In the genomic region with DNA sequence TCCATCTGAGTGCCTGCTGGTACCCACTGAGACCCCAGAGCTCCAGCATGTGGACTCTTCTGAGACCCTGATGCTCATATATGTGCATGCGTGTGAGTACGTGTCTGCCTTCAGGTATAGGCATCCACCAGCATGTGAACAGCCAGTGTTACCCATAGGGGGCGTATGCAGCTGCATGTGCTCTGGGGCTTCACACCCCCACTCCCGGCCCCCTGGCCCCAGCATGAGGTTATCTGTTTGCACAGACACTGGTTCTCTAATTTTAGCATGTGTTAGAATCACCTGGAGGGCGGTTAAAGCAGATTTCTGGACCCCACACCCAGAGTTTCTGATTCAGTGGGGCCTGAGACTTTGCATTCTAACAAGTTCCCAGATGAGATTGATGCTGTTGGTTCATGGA, we compare ENCODE assay signal across 9 cellular contexts.
DNase-seq lines count a peak whose midpoint lies in the region; ATAC-seq and TF ChIP-seq lines count a peak whose summit lies in the region.
"Had no signal": no experiment of that assay in that cellular context is flagged by ENCODE, and none has a peak within 500 bp of the region (broad histone marks: within the 10 kb centered on the region; RNA-seq: fewer than 3 reads in every experiment).

No MANE protein-coding gene starts in this region.

- ATAC-seq in stimulated activated naive CD8-positive, alpha-beta T cell treated with anti-CD3 and anti-CD28 coated beads, Interleukin-15, Interleukin-2, amounts not matched to agents 100 U/mL and 50 U/mL, for 24 hours: peak; percentile 78
- ATAC-seq in HG03045 (IDR thresholded peaks at IDR 0.05; ENCODE audit: unreplicated experiment): no peak

- DNase-seq in AG09309 (ENCODE audit: low read depth) (no peak), HEK293T (ENCODE audit: extremely low spot score) (peak; percentile 56), iPS-NIHi11 (ENCODE audit: low spot score) (peak; percentile 86), NCI-H2196 (lab: John Stamatoyannopoulos, UW; ENCODE audit: unreplicated experiment) (no peak), T-helper 9 cell (no peak)
- DNase-seq in activated CD4-positive, alpha-beta T cell treated with anti-CD3 and anti-CD28 coated beads, Interleukin-2, amount 50 U/mL, for 48 hours: peak; percentile 41 to 55
- DNase-seq in stimulated activated naive CD8-positive, alpha-beta T cell treated with anti-CD3 and anti-CD28 coated beads, Interleukin-15, Interleukin-2, amounts not matched to agents 100 U/mL and 50 U/mL, for 24 hours: peak; percentile 62

- CTCF ChIA-PET in HEK293T (lab: Yijun Ruan, JAX): interaction anchor here (0.7 to 1.6 kb wide), 3 partner anchors 9 to 1913 kb away, joined by 3 to 8 read pairs (median 4); no protein-coding TSS in a partner anchor

- peak; percentile 40 for TF ChIP-seq CTCF in AG09309 (IDR thresholded peaks at IDR 0.05; ENCODE audit: control insufficient read depth, insufficient read depth, low read depth, low read length, missing control alignments)

- H3K4me3 ChIP-seq in AG09309 (ENCODE audit: control insufficient read depth, low read depth, low read length): no peak overlapping the region
- H3K4me3 ChIP-seq: body of pancreas had no signal

- POLR2A ChIA-PET in HEK293T (lab: Yijun Ruan, JAX): interaction anchor here (1.3 kb wide), 2 partner anchors 27 to 92 kb away, joined by 3 to 4 read pairs; a partner anchor contains a TSS

TF ChIP-seq in HEK293T, 16 proteins besides CTCF, POLR2A, EP300 and RAD21:
- TF ChIP-seq L3MBTL2 (conservative IDR thresholded peaks at IDR 0.05) (peak; percentile 68), CTBP1 (IDR thresholded peaks at IDR 0.05; ENCODE audit: borderline replicate concordance) (no peak)

Comparison
In these comparisons a context has a peak if more than half of its experiments do, and no peak if none do; other contexts are left out.
1. DNase-seq: peak in HEK293T (single experiment), activated CD4-positive, alpha-beta T cell treated with anti-CD3 and anti-CD28 coated beads, Interleukin-2, amount 50 U/mL, for 48 hours (2 of 2), iPS-NIHi11 (single experiment) and stimulated activated naive CD8-positive, alpha-beta T cell treated with anti-CD3 and anti-CD28 coated beads, Interleukin-15, Interleukin-2, amounts not matched to agents 100 U/mL and 50 U/mL, for 24 hours (single experiment); none in AG09309 (single experiment), NCI-H2196 (single experiment) and T-helper 9 cell (single experiment).